ENCODE assay signal across 20 cellular contexts in genomic region chr15:88805031-88805780, GRCh38. TPM values are rescaled to one million over a fixed set of nuclear protein-coding genes. Genes with fewer than 3 reads are reported as not detected.
DNase-seq lines count a peak whose midpoint lies in the region; ATAC-seq and TF ChIP-seq lines count a peak whose summit lies in the region.
"Had no signal": no experiment of that assay in that cellular context is flagged by ENCODE, and none has a peak within 500 bp of the region (broad histone marks: within the 10 kb centered on the region; RNA-seq: fewer than 3 reads in every experiment).

No MANE protein-coding gene starts in this region.

- intact Hi-C loops in CD14-positive monocyte (cut with micrococcal nuclease), result no loop called here

- H3K79me2 ChIP-seq in Loucy (ENCODE audit: insufficient read depth, low read length), result no peaks in the 10 kb centered on the region
- H3K79me2 ChIP-seq: parathyroid adenoma had no signal

- no peaks in the 10 kb centered on the region for H3K9me2 ChIP-seq in Loucy (replicated peaks; ENCODE audit: low read depth, low read length)

- no peaks in the 10 kb centered on the region for H3K27me3 ChIP-seq in Loucy (ENCODE audit: insufficient read depth, low read length, poor library complexity, severe bottlenecking)
- peaks cover 58% of the 10 kb centered on the region for H3K27me3 ChIP-seq in endodermal cell (ENCODE audit: control insufficient read depth, insufficient read depth, low read length, poor library complexity, severe bottlenecking)

- CTCF ChIA-PET in AG04449 (lab: Yijun Ruan, JAX), result interaction anchor here (0.7 to 2.0 kb wide), 4 partner anchors 11 to 148 kb away, joined by 3 to 6 read pairs (median 3); no protein-coding TSS in a partner anchor

- H2AFZ ChIP-seq in Loucy (ENCODE audit: low read length), result peak overlapping the region; percentile 18; the same call in 1 of the 2 replicates
- H2AFZ ChIP-seq: parathyroid adenoma had no signal

- no peak overlapping the region for H3K27ac ChIP-seq in endodermal cell (ENCODE audit: low read depth, low read length)
- H3K27ac ChIP-seq: esophagus muscularis mucosa, parathyroid adenoma, sigmoid colon, suprapubic skin had no signal

- DNase-seq in AG04449 (ENCODE audit: low read depth, low spot score) (no peak), CD14-positive monocyte (ENCODE audit: low spot score) (no peak), endodermal cell (no peak), T1000 (lab: John Stamatoyannopoulos, UW) (no peak), COR-L47 (lab: John Stamatoyannopoulos, UW) (no peak)
- DNase-seq: caudate nucleus, glutamatergic neuron, naive B cell, NCI-H1092 treated with DMSO at 0.1 percent for 48 hours, NCI-H2171, NCI-H748 treated with DMSO at 0.1 percent for 48 hours, sigmoid colon had no signal

- no peaks in the 10 kb centered on the region for H4K20me1 ChIP-seq in Loucy (ENCODE audit: insufficient read depth, low read length, poor library complexity, severe bottlenecking)

- H3K4me1 Mint-ChIP-seq in CD14-positive monocyte (peaks cover 2% of the 10 kb centered on the region), endodermal cell (peaks cover 6% of the 10 kb centered on the region)

- H3K4me3 Mint-ChIP-seq in CD14-positive monocyte, result peak overlapping the region; percentile 25 to 71
- no peak overlapping the region for H3K4me3 Mint-ChIP-seq in endodermal cell
- H3K4me3 Mint-ChIP-seq: CD4-positive, CD25-positive, alpha-beta regulatory T cell had no signal

- H3K9ac ChIP-seq in Loucy (ENCODE audit: low read depth, low read length, poor library complexity, severe bottlenecking), result no peak overlapping the region
- no peak overlapping the region for H3K9ac ChIP-seq in endodermal cell (ENCODE audit: extremely low read depth, low read length, poor library complexity, severe bottlenecking)
- H3K9ac ChIP-seq: parathyroid adenoma had no signal

- no peaks in the 10 kb centered on the region for H3K4me1 ChIP-seq in Loucy (ENCODE audit: insufficient read depth, low read length, poor library complexity, severe bottlenecking)
- H3K4me1 ChIP-seq in endodermal cell (ENCODE audit: control insufficient read depth, insufficient read depth, low read length), result no peaks in the 10 kb centered on the region
- H3K4me1 ChIP-seq: parathyroid adenoma had no signal

- peak overlapping the region; percentile 70 for H3K4me3 ChIP-seq in AG04449 (ENCODE audit: low read depth, low read length)
- no peak overlapping the region for H3K4me3 ChIP-seq in Loucy (ENCODE audit: low read length, poor library complexity, severe bottlenecking)
- H3K4me3 ChIP-seq in endodermal cell (ENCODE audit: low read length), result no peak overlapping the region
- H3K4me3 ChIP-seq: esophagus muscularis mucosa, lung, sigmoid colon, suprapubic skin had no signal

- H3K4me2 ChIP-seq in Loucy (ENCODE audit: low read depth, low read length, poor library complexity, severe bottlenecking), result no peak overlapping the region

- H3K36me3 Mint-ChIP-seq in CD14-positive monocyte (peaks cover 0 to 3% of the 10 kb centered on the region in 2 donors), endodermal cell (ENCODE audit: low read depth) (no peaks in the 10 kb centered on the region)
- H3K36me3 Mint-ChIP-seq: CD4-positive, CD25-positive, alpha-beta regulatory T cell; naive B cell had no signal

- peaks cover 49 to 66% (median 50%) of the 10 kb centered on the region in 3 donors for H3K27me3 Mint-ChIP-seq in CD14-positive monocyte (ENCODE audit: low read depth in 3 of 3)
- peaks cover 66% of the 10 kb centered on the region for H3K27me3 Mint-ChIP-seq in endodermal cell (ENCODE audit: insufficient read depth)

- H3K36me3 ChIP-seq in Loucy (ENCODE audit: insufficient read depth, low read length) (no peaks in the 10 kb centered on the region), endodermal cell (ENCODE audit: control insufficient read depth, insufficient read depth, low read length) (no peaks in the 10 kb centered on the region)
- H3K36me3 ChIP-seq: esophagus muscularis mucosa, sigmoid colon, suprapubic skin had no signal

- no peaks in the 10 kb centered on the region for H3F3A ChIP-seq in Loucy (ENCODE audit: low read depth)

- no peak for ATAC-seq in HG03432 (IDR thresholded peaks at IDR 0.05; ENCODE audit: unreplicated experiment)

- H3K27ac Mint-ChIP-seq in CD14-positive monocyte, result no peak overlapping the region
- no peak overlapping the region for H3K27ac Mint-ChIP-seq in endodermal cell
- H3K27ac Mint-ChIP-seq: CD4-positive, CD25-positive, alpha-beta regulatory T cell had no signal

- H3K9me3 ChIP-seq in Loucy (ENCODE audit: insufficient read depth, low read depth, low read length) (no peaks in the 10 kb centered on the region), endodermal cell (ENCODE audit: control insufficient read depth, low read length) (no peaks in the 10 kb centered on the region)
- H3K9me3 ChIP-seq: esophagus muscularis mucosa, sigmoid colon, suprapubic skin had no signal

- POLR2A ChIA-PET in AG04449 (lab: Yijun Ruan, JAX), result no interaction called here

- TF ChIP-seq CTCF in AG04449 (IDR thresholded peaks at IDR 0.05; ENCODE audit: insufficient read depth, low read length, missing control alignments) (no peak), CD14-positive monocyte (IDR thresholded peaks at IDR 0.05) (no peak), Loucy (conservative IDR thresholded peaks at IDR 0.05; ENCODE audit: low read length) (peak; percentile 33), endodermal cell (conservative IDR thresholded peaks at IDR 0.05) (peak; percentile 33)

- peaks cover 0 to 4% (median 2%) of the 10 kb centered on the region in 7 donors for H3K9me3 Mint-ChIP-seq in CD14-positive monocyte
- H3K9me3 Mint-ChIP-seq in endodermal cell, result no peaks in the 10 kb centered on the region

- WGBS in endodermal cell (ENCODE audit: insufficient coverage in 1 of 2, insufficient read length in 1 of 2), 2 experiments, result 79 to 81% methylated on average over 8 of the region's 9 CpGs

RNA-seq across cellular contexts. Expression of gene ACAN, which starts 2.0 kb away (rescaled TPM):
- not detected for polyA plus RNA-seq in CD14-positive monocyte
- under 1 TPM; 0.38 to 0.75 TPM for total RNA-seq in endodermal cell
- polyA plus RNA-seq in endodermal cell (2013, experiment 1 of 2), result 0.46 TPM
- 0.58 TPM for polyA plus RNA-seq in endodermal cell (2013, experiment 2 of 2)
- total RNA-seq: CD4-positive, CD25-positive, alpha-beta regulatory T cell; Daoy had no signal

Comparison
In these comparisons a context has a peak if more than half of its experiments do, and no peak if none do; other contexts are left out.
1. CTCF ChIP-seq: peak in Loucy (single experiment) and endodermal cell (single experiment); none in AG04449 (single experiment) and CD14-positive monocyte (single experiment).